Comparison of ENCODE assay signal across 8 cellular contexts in genomic region chr6:149211046-149211571, GRCh38.
A peak's percentile ranks its signal among the peaks of the same experiment; 100 is the strongest.
DNase-seq lines count a peak whose midpoint lies in the region; ATAC-seq and TF ChIP-seq lines count a peak whose summit lies in the region.

No MANE protein-coding gene starts in this region.

- H3K9me3 Mint-ChIP-seq in CD14-positive monocyte = no peaks in the 10 kb centered on the region
- no peaks in the 10 kb centered on the region for H3K9me3 Mint-ChIP-seq in activated T-cell treated with anti-CD3 and anti-CD28 coated beads, Interleukin-2, amount 50 U/mL, for 72 hours

- H3K4me3 ChIP-seq in spleen (peak overlapping the region in 1 of 8 donors; percentile 30), ascending aorta (no peak overlapping the region), thyroid gland (replicated peaks in 1 of 3) (no peak overlapping the region), HAP-1 (no peak overlapping the region)

- no peaks in the 10 kb centered on the region for H3K36me3 ChIP-seq in spleen
- no peaks in the 10 kb centered on the region for H3K36me3 ChIP-seq in ascending aorta
- no peaks in the 10 kb centered on the region for H3K36me3 ChIP-seq in thyroid gland
- H3K36me3 ChIP-seq in HAP-1 (replicated peaks) = no peaks in the 10 kb centered on the region

- no peaks in the 10 kb centered on the region for H3K4me1 Mint-ChIP-seq in CD14-positive monocyte
- H3K4me1 Mint-ChIP-seq in activated T-cell treated with anti-CD3 and anti-CD28 coated beads, Interleukin-2, amount 50 U/mL, for 72 hours (ENCODE audit: low read depth) = peaks cover 1% of the 10 kb centered on the region

- H3K9me3 ChIP-seq in spleen (no peaks in the 10 kb centered on the region), ascending aorta (no peaks in the 10 kb centered on the region), thyroid gland (no peaks in the 10 kb centered on the region), HAP-1 (no peaks in the 10 kb centered on the region)

- DNase-seq in CD14-positive monocyte (ENCODE audit: low spot score) (peak; percentile 65), spleen (no peak), ascending aorta (ENCODE audit: low spot score in 2 of 2) (no peak), thyroid gland (no peak), HAP-1 (ENCODE audit: low spot score in 2 of 2) (no peak)
- peak; percentile 38 to 53 for DNase-seq in activated T-cell treated with anti-CD3 and anti-CD28 coated beads, Interleukin-2, amount 50 U/mL, for 72 hours

- H3K27ac Mint-ChIP-seq in CD14-positive monocyte = peak overlapping the region; percentile 89 to 99 (median 95)
- no peak overlapping the region for H3K27ac Mint-ChIP-seq in activated T-cell treated with anti-CD3 and anti-CD28 coated beads, Interleukin-2, amount 50 U/mL, for 72 hours

- H3K36me3 Mint-ChIP-seq in CD14-positive monocyte = peaks cover 2 to 3% of the 10 kb centered on the region in 2 donors
- peaks cover 4 to 5% of the 10 kb centered on the region in 2 donors for H3K36me3 Mint-ChIP-seq in activated T-cell treated with anti-CD3 and anti-CD28 coated beads, Interleukin-2, amount 50 U/mL, for 72 hours (ENCODE audit: insufficient read depth in 2 of 2)

- peak overlapping the region in 1 of 2 donors; percentile 70 for H3K4me3 Mint-ChIP-seq in CD14-positive monocyte
- no peak overlapping the region for H3K4me3 Mint-ChIP-seq in activated T-cell treated with anti-CD3 and anti-CD28 coated beads, Interleukin-2, amount 50 U/mL, for 72 hours

- intact Hi-C loops in CD14-positive monocyte (cut with micrococcal nuclease) = loop anchor here in 1 of 2 donors (2.0 kb wide), 1 partner anchor 22 kb away; no protein-coding TSS in a partner anchor
- intact Hi-C loops in spleen (cut with DNase I; ENCODE audit: low total_unique reads) = no loop called here
- intact Hi-C loops in ascending aorta (cut with DNase I) = no loop called here
- intact Hi-C loops in thyroid gland (cut with DNase I) = no loop called here

- TF ChIP-seq POLR2A in spleen (IDR thresholded peaks at IDR 0.05) = no peak
- no peak for TF ChIP-seq POLR2A in thyroid gland (IDR thresholded peaks at IDR 0.05)

- H3K27ac ChIP-seq in spleen = peak overlapping the region in 7 of 8 donors; percentile 52 to 82 (median 74)
- no peak overlapping the region for H3K27ac ChIP-seq in ascending aorta
- no peak overlapping the region for H3K27ac ChIP-seq in thyroid gland

- TF ChIP-seq CTCF in CD14-positive monocyte (IDR thresholded peaks at IDR 0.05) (no peak), spleen (IDR thresholded peaks at IDR 0.05 in 8 of 11, conservative IDR thresholded peaks at IDR 0.05 in 3 of 11) (no peak), ascending aorta (IDR thresholded peaks at IDR 0.05) (no peak), thyroid gland (IDR thresholded peaks at IDR 0.05) (no peak)

- H3K4me1 ChIP-seq in spleen (peaks cover 0 to 37% (median 26%) of the 10 kb centered on the region in 6 donors), ascending aorta (no peaks in the 10 kb centered on the region), thyroid gland (no peaks in the 10 kb centered on the region), HAP-1 (no peaks in the 10 kb centered on the region)

- ATAC-seq in GM19395 (IDR thresholded peaks at IDR 0.05; ENCODE audit: unreplicated experiment) (peak; percentile 83), HG03439 (IDR thresholded peaks at IDR 0.05; ENCODE audit: unreplicated experiment) (peak; percentile 45)
- peak; percentile 54 to 59 for ATAC-seq in activated T-cell treated with anti-CD3 and anti-CD28 coated beads, Interleukin-2, amount 50 U/mL, for 72 hours (replicated peaks in 1 of 2)

- H3K27me3 ChIP-seq in spleen (replicated peaks in 1 of 7) (no peaks in the 10 kb centered on the region), ascending aorta (no peaks in the 10 kb centered on the region), thyroid gland (no peaks in the 10 kb centered on the region), HAP-1 (ENCODE audit: low read depth) (no peaks in the 10 kb centered on the region)

- no peaks in the 10 kb centered on the region for H3K27me3 Mint-ChIP-seq in CD14-positive monocyte (ENCODE audit: low read depth in 3 of 3)
- H3K27me3 Mint-ChIP-seq in activated T-cell treated with anti-CD3 and anti-CD28 coated beads, Interleukin-2, amount 50 U/mL, for 72 hours (ENCODE audit: low read depth) = no peaks in the 10 kb centered on the region

- 31 to 62% (median 40%) methylated on average over 6 of the region's 6 CpGs for WGBS in spleen, 5 donors
- 86 to 93% methylated on average over 6 of the region's 6 CpGs for WGBS in thyroid gland, 2 donors

- in situ Hi-C loops in HAP-1 (cut with MboI; ENCODE audit: low sequenced_read_pairs) = no loop called here

Comparison
In these comparisons a context has a peak if more than half of its experiments do, and no peak if none do; other contexts are left out.
1. DNase-seq: peak in CD14-positive monocyte (single experiment) and activated T-cell treated with anti-CD3 and anti-CD28 coated beads, Interleukin-2, amount 50 U/mL, for 72 hours (2 of 2); none in spleen (single experiment), ascending aorta (0 of 2), thyroid gland (0 of 2) and HAP-1 (0 of 2).
2. H3K27ac ChIP-seq: peak in spleen (7 of 8); none in ascending aorta (0 of 2) and thyroid gland (0 of 3).
3. Peak in every context shown above with its lines, with median percentiles within 50 percentile points of each other: ATAC-seq.